Comparison of ENCODE assay signal across 13 cellular contexts in the genomic region with DNA sequence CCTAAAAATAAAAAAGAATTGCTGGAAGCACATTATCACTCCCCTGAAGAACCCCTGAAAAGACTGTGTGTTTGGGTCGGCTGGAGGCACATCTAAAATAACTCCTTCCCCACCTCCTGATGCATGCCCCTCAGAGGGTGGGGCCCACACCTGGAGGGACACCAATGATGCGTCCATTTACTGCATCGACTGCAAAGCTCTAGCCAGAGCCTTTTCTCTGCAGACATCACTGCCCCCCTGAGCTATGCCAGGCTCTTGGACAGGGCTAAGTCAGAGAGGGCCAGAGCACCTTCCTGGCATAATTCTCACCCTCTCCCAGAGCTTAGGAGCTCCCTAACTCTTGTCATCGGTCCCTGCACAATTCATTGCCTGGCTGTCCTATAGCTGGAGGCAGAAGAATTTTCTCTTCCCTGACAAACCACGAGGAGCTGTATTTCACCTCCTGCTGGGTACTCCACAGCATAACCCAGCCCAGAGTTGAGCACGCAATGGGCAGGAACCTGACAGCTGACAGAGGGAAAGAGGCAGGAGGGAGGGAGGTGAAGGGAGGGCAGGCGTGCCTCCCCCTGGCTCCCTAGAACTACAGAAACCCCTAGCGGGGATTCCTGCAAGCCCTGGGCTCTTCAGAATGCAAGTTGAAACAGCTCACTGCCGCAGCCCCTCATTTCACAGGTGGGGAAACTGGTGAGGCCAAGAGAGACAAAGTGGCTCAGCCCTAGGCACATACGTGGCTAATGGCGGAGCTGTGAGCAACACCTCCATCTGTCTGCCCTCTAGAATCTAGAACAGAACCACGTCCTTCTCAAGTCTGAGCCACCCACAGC. TPM values are rescaled to one million over a fixed set of nuclear protein-coding genes. Genes with fewer than 3 reads are reported as not detected.
DNase-seq lines count a peak whose midpoint lies in the region; ATAC-seq, FAIRE-seq and TF ChIP-seq lines count a peak whose summit lies in the region.
"Had no signal": no experiment of that assay in that cellular context is flagged by ENCODE, and none has a peak within 500 bp of the region (broad histone marks: within the 10 kb centered on the region; RNA-seq: fewer than 3 reads in every experiment).

No MANE protein-coding gene starts in this region.

- in situ Hi-C loops in gastrocnemius medialis (cut with MboI; ENCODE audit: low sequenced_read_pairs in 4 of 4), result no loop called here

- 0 out of 2 replicates have a peak, but pooled peaks cover 7% of the 10 kb centered on the region for H3K79me2 ChIP-seq in PC-3 (ENCODE audit: low read length)
- H3K79me2 ChIP-seq in endothelial cell of umbilical vein (ENCODE audit: control insufficient read depth, insufficient read depth, low read length), result peaks cover 20% of the 10 kb centered on the region

- no peak overlapping the region for H3K9ac ChIP-seq in PC-3 (ENCODE audit: low read length)
- peak overlapping the region; percentile 58 for H3K9ac ChIP-seq in endothelial cell of umbilical vein (replicated peaks; ENCODE audit: extremely low read depth, insufficient read depth, low read length)

- H3K4me3 ChIP-seq in PC-3 (ENCODE audit: low read length), result no peak overlapping the region
- no peak overlapping the region for H3K4me3 ChIP-seq in endothelial cell of umbilical vein (replicated peaks in 1 of 3; ENCODE audit: insufficient read depth in 1 of 3, low read depth in 1 of 3, low read length in 3 of 3)
- H3K4me3 ChIP-seq in gastrocnemius medialis, result no peak overlapping the region

- H3K4me3 Mint-ChIP-seq in progenitor cell of endocrine pancreas (ENCODE audit: low read depth), result no peak overlapping the region
- H3K4me3 Mint-ChIP-seq: activated naive CD8-positive, alpha-beta T cell treated with anti-CD3 and anti-CD28 coated beads for 36 hours had no signal

- no peak for TF ChIP-seq CTCF in PC-3 (conservative IDR thresholded peaks at IDR 0.05; ENCODE audit: low read depth, low read length)
- no peak for TF ChIP-seq CTCF in endothelial cell of umbilical vein (IDR thresholded peaks at IDR 0.05; ENCODE audit: extremely low read depth in 1 of 2, insufficient read depth in 1 of 2, low read depth in 1 of 2, low read length in 2 of 2)
- TF ChIP-seq CTCF in gastrocnemius medialis (IDR thresholded peaks at IDR 0.05 in 4 of 5, conservative IDR thresholded peaks at IDR 0.05 in 1 of 5), result no peak
- no peak for TF ChIP-seq CTCF in progenitor cell of endocrine pancreas (IDR thresholded peaks at IDR 0.05; ENCODE audit: unreplicated experiment)

- intact Hi-C loops in PC-3 (cut with micrococcal nuclease) (no loop called here), endothelial cell of umbilical vein (cut with micrococcal nuclease) (no loop called here), gastrocnemius medialis (cut with DNase I; ENCODE audit: low total_unique reads) (no loop called here)

- ATAC-seq in PC-3 (peak; percentile 14; the same call in 1 of the 2 replicates), gastrocnemius medialis (no peak), GM21529 (IDR thresholded peaks at IDR 0.05; ENCODE audit: unreplicated experiment) (no peak)

- no peaks in the 10 kb centered on the region for H3K9me1 ChIP-seq in endothelial cell of umbilical vein (replicated peaks; ENCODE audit: control insufficient read depth, extremely low read depth, insufficient read depth, low read length)

- H3K27ac ChIP-seq in PC-3 (ENCODE audit: low read length) (peak overlapping the region; percentile 8; the same call in 1 of the 2 replicates), endothelial cell of umbilical vein (ENCODE audit: insufficient read depth, low read depth, low read length) (peak overlapping the region; percentile 87), gastrocnemius medialis (peak overlapping the region in 3 of 4 donors; percentile 20 to 68 (median 29))
- H3K27ac ChIP-seq: C4-2B had no signal

- dilution Hi-C loops in endothelial cell of umbilical vein (cut with MboI; ENCODE audit: extremely low pct_ligation_motif_present, low sequenced_read_pairs), result no loop called here

- H3K9me2 ChIP-seq in PC-3 (replicated peaks; ENCODE audit: low read length), result no peaks in the 10 kb centered on the region

- H3K27me3 ChIP-seq in PC-3 (ENCODE audit: low read length) (no peaks in the 10 kb centered on the region), endothelial cell of umbilical vein (ENCODE audit: control insufficient read depth in 2 of 2, insufficient read depth in 2 of 2, low read length in 2 of 2) (no peaks in the 10 kb centered on the region), gastrocnemius medialis (no peaks in the 10 kb centered on the region)

- H3K9me3 ChIP-seq in PC-3 (ENCODE audit: low read length) (no peaks in the 10 kb centered on the region), endothelial cell of umbilical vein (replicated peaks; ENCODE audit: control insufficient read depth, insufficient read depth, low read length) (no peaks in the 10 kb centered on the region), gastrocnemius medialis (no peaks in the 10 kb centered on the region)

- H3F3A ChIP-seq in PC-3 (ENCODE audit: low read length, unreplicated experiment), result no peaks in the 10 kb centered on the region

- FAIRE-seq in endothelial cell of umbilical vein (lab: Jason Lieb, UNC), result no peak

- TF ChIP-seq POLR2A in endothelial cell of umbilical vein (IDR thresholded peaks at IDR 0.05; ENCODE audit: low read depth, low read length) (no peak), gastrocnemius medialis (IDR thresholded peaks at IDR 0.05) (no peak)

- H3K9me3 Mint-ChIP-seq in progenitor cell of endocrine pancreas (ENCODE audit: low read depth), result no peaks in the 10 kb centered on the region
- H3K9me3 Mint-ChIP-seq: activated naive CD8-positive, alpha-beta T cell treated with anti-CD3 and anti-CD28 coated beads for 36 hours had no signal

- POLR2A ChIA-PET in PC-3 (lab: Charles Lee; ENCODE audit: unreplicated experiment) (no interaction called here), endothelial cell of umbilical vein (lab: Charles Lee) (no interaction called here)

- DNase-seq in AG20443 (ENCODE audit: low spot score), result peak; percentile 21
- no peak for DNase-seq in PC-3
- DNase-seq in endothelial cell of umbilical vein (ENCODE audit: low read depth, low spot score), result no peak
- DNase-seq in gastrocnemius medialis, result no peak
- DNase-seq in NCI-H2196 treated with DMSO at 0.1 percent for 48 hours (lab: John Stamatoyannopoulos, UW; ENCODE audit: unreplicated experiment), result no peak
- DNase-seq in progenitor cell of endocrine pancreas (ENCODE audit: low spot score, unreplicated experiment), result no peak
- DNase-seq in medulla oblongata (ENCODE audit: extremely low spot score), result no peak
- DNase-seq: activated naive CD8-positive, alpha-beta T cell treated with anti-CD3 and anti-CD28 coated beads for 36 hours; effector CD8-positive, alpha-beta T cell; NCI-H1417; retina had no signal

- no peaks in the 10 kb centered on the region for H3K4me1 Mint-ChIP-seq in progenitor cell of endocrine pancreas (ENCODE audit: low read depth)

- CTCF ChIA-PET in PC-3 (lab: Charles Lee), result no interaction called here
- CTCF ChIA-PET in endothelial cell of umbilical vein (lab: Charles Lee), result interaction anchor here (0.5 to 1.8 kb wide), 15 partner anchors 14 to 591 kb away, joined by 3 to 12 read pairs (median 3); a partner anchor contains a TSS

- H4K20me1 ChIP-seq in PC-3 (ENCODE audit: low read length), result no peaks in the 10 kb centered on the region
- no peaks in the 10 kb centered on the region for H4K20me1 ChIP-seq in endothelial cell of umbilical vein (replicated peaks; ENCODE audit: control insufficient read depth, extremely low read depth, insufficient read depth, low read length)

- H3K36me3 ChIP-seq in PC-3 (ENCODE audit: low read depth, low read length) (no peaks in the 10 kb centered on the region), endothelial cell of umbilical vein (ENCODE audit: control insufficient read depth in 2 of 2, extremely low read depth in 1 of 2, insufficient read depth in 2 of 2, low read length in 2 of 2) (peaks cover 0 to 2% of the 10 kb centered on the region in 2 experiments), gastrocnemius medialis (no peaks in the 10 kb centered on the region)

- no peak overlapping the region for H2AFZ ChIP-seq in PC-3 (ENCODE audit: low read length)
- no peak overlapping the region for H2AFZ ChIP-seq in endothelial cell of umbilical vein (ENCODE audit: low read depth, low read length)

- H3K27me3 Mint-ChIP-seq in progenitor cell of endocrine pancreas, result no peaks in the 10 kb centered on the region
- H3K27me3 Mint-ChIP-seq: activated naive CD8-positive, alpha-beta T cell treated with anti-CD3 and anti-CD28 coated beads for 36 hours had no signal

- BruUV-seq in PC-3 (replicated peaks; lab: Mats Ljungman, UMichigan) (no TSS peak), endothelial cell of umbilical vein (replicated peaks; lab: Mats Ljungman, UMichigan) (no TSS peak)

- H3K4me1 ChIP-seq in PC-3 (ENCODE audit: insufficient read depth, low read length), result peaks cover 13% of the 10 kb centered on the region
- H3K4me1 ChIP-seq in endothelial cell of umbilical vein (ENCODE audit: control insufficient read depth, extremely low read depth, insufficient read depth, low read length), result peaks cover 33% of the 10 kb centered on the region
- peaks cover 7 to 17% of the 10 kb centered on the region in 2 donors for H3K4me1 ChIP-seq in gastrocnemius medialis

- no peak overlapping the region for H3K4me2 ChIP-seq in PC-3 (ENCODE audit: low read length)
- H3K4me2 ChIP-seq in endothelial cell of umbilical vein (ENCODE audit: insufficient read depth, low read length), result no peak overlapping the region

- peaks cover 6% of the 10 kb centered on the region for H3K36me3 Mint-ChIP-seq in progenitor cell of endocrine pancreas (ENCODE audit: insufficient read depth)

- no peak overlapping the region for H3K27ac Mint-ChIP-seq in progenitor cell of endocrine pancreas
- H3K27ac Mint-ChIP-seq: activated naive CD8-positive, alpha-beta T cell treated with anti-CD3 and anti-CD28 coated beads for 36 hours had no signal

TF ChIP-seq in endothelial cell of umbilical vein, 7 proteins besides CTCF, POLR2A, EP300 and RAD21 (continues in another document):
- TF ChIP-seq GATA2 (IDR thresholded peaks at IDR 0.05; ENCODE audit: insufficient read depth, insufficient read length, low read depth, low read length) (no peak), FOS (IDR thresholded peaks at IDR 0.05; ENCODE audit: borderline replicate concordance, insufficient read depth, low read length) (no peak), JUN (IDR thresholded peaks at IDR 0.05; ENCODE audit: borderline replicate concordance, insufficient read depth, insufficient read length, low read depth) (no peak)

RNA-seq across cellular contexts. Expression of a gene that starts 46.6 kb away (rescaled TPM):
- total RNA-seq in PC-3 (2014; rRNA removed) (25.5 and 27.8 TPM in 2 replicates), endothelial cell of umbilical vein (58.6 and 78.1 TPM in 2 replicates), gastrocnemius medialis (1 to 10 TPM in 2 of 4 donors, under 1 TPM in 2; 0.87 to 3.1 (median 1.3) TPM), progenitor cell of endocrine pancreas (23.7 and 25.4 TPM in 2 replicates)
- 54.4 and 60.4 TPM in 2 replicates for polyA plus RNA-seq in endothelial cell of umbilical vein
- polyA plus RNA-seq in endothelial cell of umbilical vein (2011; cell fraction: cytosol; rRNA removed), result 60.0 and 66.8 TPM in 2 replicates
- polyA plus RNA-seq in endothelial cell of umbilical vein (2011; cell fraction: nucleus; rRNA removed), result 67.9 and 73.2 TPM in 2 replicates
- 30.5 and 45.2 TPM in 2 replicates for polyA plus RNA-seq in endothelial cell of umbilical vein (2012)
- polyA minus RNA-seq in endothelial cell of umbilical vein, result 50.5 and 51.7 TPM in 2 replicates
- polyA minus RNA-seq in endothelial cell of umbilical vein (2011; cell fraction: cytosol; rRNA and poly(A)+ RNA removed), result 21.5 TPM
- 33.1 and 41.5 TPM in 2 replicates for polyA minus RNA-seq in endothelial cell of umbilical vein (2011; cell fraction: nucleus; rRNA and poly(A)+ RNA removed)

Comparison
In these comparisons a context has a peak if more than half of its experiments do, and no peak if none do; other contexts are left out.
1. H3K27ac ChIP-seq: peak in every context shown above with its lines; median percentile 87 in endothelial cell of umbilical vein; 29 in gastrocnemius medialis; 8 in PC-3.